In genomic region chr6:37322016-37322415, GRCh38 we compare ENCODE assay signal across 8 cellular contexts. TPM values are rescaled to one million over a fixed set of nuclear protein-coding genes. Genes with fewer than 3 reads are reported as not detected.
DNase-seq lines count a peak whose midpoint lies in the region; ATAC-seq and TF ChIP-seq lines count a peak whose summit lies in the region.
"Not testable (repeated sequence)": the region's sequence is repeated elsewhere in the genome, so short reads cannot be mapped to it uniquely, and the experiment has no call there.

No MANE protein-coding gene starts in this region.

- not testable (repeated sequence) for DNase-seq in CD8-positive, alpha-beta T cell; T-helper 17 cell; cardiac muscle cell (ENCODE audit: low read depth in 1 of 2, low spot score in 1 of 2); stimulated activated naive B cell treated with anti-CD40 and anti-IgM and Interleukin-4, amounts not matched to agents 10 μg/mL and 1 μg/mL and 100 μg/mL, for 72 hours
- DNase-seq in NCI-H524 (lab: John Stamatoyannopoulos, UW) (peak; percentile 6 to 75), cerebellum (ENCODE audit: low spot score) (peak; percentile 49)
- peak; percentile 24 for DNase-seq in activated CD8-positive, alpha-beta memory T cell treated with anti-CD3 and anti-CD28 coated beads for 24 hours

- H3K36me3 Mint-ChIP-seq in CD8-positive, alpha-beta T cell: peaks cover 14% of the 10 kb centered on the region
- not testable (repeated sequence) for H3K36me3 Mint-ChIP-seq in T-helper 17 cell (ENCODE audit: low read depth); activated naive CD4-positive, alpha-beta T cell treated with anti-CD3 and anti-CD28 coated beads, Interleukin-2, amount 50 U/mL, for 24 hours
- peaks cover 14 to 22% of the 10 kb centered on the region in 2 donors for H3K36me3 Mint-ChIP-seq in stimulated activated naive B cell treated with anti-CD40 and anti-IgM and Interleukin-4, amounts not matched to agents 10 μg/mL and 1 μg/mL and 100 μg/mL, for 72 hours

- peak overlapping the region; percentile 60 for H3K27ac Mint-ChIP-seq in CD8-positive, alpha-beta T cell
- peak overlapping the region; percentile 59 for H3K27ac Mint-ChIP-seq in T-helper 17 cell
- peak overlapping the region; percentile 26 for H3K27ac Mint-ChIP-seq in activated naive CD4-positive, alpha-beta T cell treated with anti-CD3 and anti-CD28 coated beads, Interleukin-2, amount 50 U/mL, for 24 hours
- H3K27ac Mint-ChIP-seq in stimulated activated naive B cell treated with anti-CD40 and anti-IgM and Interleukin-4, amounts not matched to agents 10 μg/mL and 1 μg/mL and 100 μg/mL, for 72 hours: peak overlapping the region; percentile 85

- peaks cover 31% of the 10 kb centered on the region for H3K36me3 ChIP-seq in CD8-positive, alpha-beta T cell (ENCODE audit: insufficient read depth, low read length)
- peaks cover 18% of the 10 kb centered on the region for H3K36me3 ChIP-seq in cardiac muscle cell

- POLR2A ChIA-PET in CD8-positive, alpha-beta T cell (lab: Charles Lee): not testable (repeated sequence)

- not testable (repeated sequence) for H3K4me3 ChIP-seq in CD8-positive, alpha-beta T cell (ENCODE audit: low read depth, low read length); cardiac muscle cell

- not testable (repeated sequence) for ATAC-seq in CD8-positive, alpha-beta T cell; T-helper 17 cell; stimulated activated naive B cell treated with anti-CD40 and anti-IgM and Interleukin-4, amounts not matched to agents 10 μg/mL and 1 μg/mL and 100 μg/mL, for 72 hours (replicated peaks)

- CTCF ChIA-PET in CD8-positive, alpha-beta T cell (lab: Charles Lee): interaction anchor here (1.0 kb wide), 1 partner anchor 370 kb away, joined by 3 read pairs; no protein-coding TSS in a partner anchor

- TF ChIP-seq CTCF in CD8-positive, alpha-beta T cell (IDR thresholded peaks at IDR 0.05); cardiac muscle cell (IDR thresholded peaks at IDR 0.05; ENCODE audit: low read depth, low read length): not testable (repeated sequence)

- H3K27ac ChIP-seq in CD8-positive, alpha-beta T cell (ENCODE audit: low read depth, low read length): not testable (repeated sequence)
- H3K27ac ChIP-seq in cardiac muscle cell: peak overlapping the region; percentile 79

- not testable (repeated sequence) for H3K9me3 ChIP-seq in CD8-positive, alpha-beta T cell (ENCODE audit: low read length); T-helper 17 cell (ENCODE audit: control insufficient read depth, low read length, poor library complexity, severe bottlenecking); cardiac muscle cell (ENCODE audit: low read depth)

- not testable (repeated sequence) for H3K9me3 Mint-ChIP-seq in CD8-positive, alpha-beta T cell; activated naive CD4-positive, alpha-beta T cell treated with anti-CD3 and anti-CD28 coated beads, Interleukin-2, amount 50 U/mL, for 24 hours; stimulated activated naive B cell treated with anti-CD40 and anti-IgM and Interleukin-4, amounts not matched to agents 10 μg/mL and 1 μg/mL and 100 μg/mL, for 72 hours

- intact Hi-C loops in CD8-positive, alpha-beta T cell (cut with DNase I, micrococcal nuclease): loop anchor here in 1 of 2 experiments (10.0 kb wide), 1 partner anchor 1353 kb away; no protein-coding TSS in a partner anchor

- not testable (repeated sequence) for H3K27me3 Mint-ChIP-seq in CD8-positive, alpha-beta T cell (ENCODE audit: low read depth); T-helper 17 cell; activated naive CD4-positive, alpha-beta T cell treated with anti-CD3 and anti-CD28 coated beads, Interleukin-2, amount 50 U/mL, for 24 hours; stimulated activated naive B cell treated with anti-CD40 and anti-IgM and Interleukin-4, amounts not matched to agents 10 μg/mL and 1 μg/mL and 100 μg/mL, for 72 hours

- not testable (repeated sequence) for H3K27me3 ChIP-seq in CD8-positive, alpha-beta T cell (ENCODE audit: insufficient read depth, low read length); cardiac muscle cell

- H3K4me3 Mint-ChIP-seq in CD8-positive, alpha-beta T cell; T-helper 17 cell; activated naive CD4-positive, alpha-beta T cell treated with anti-CD3 and anti-CD28 coated beads, Interleukin-2, amount 50 U/mL, for 24 hours; stimulated activated naive B cell treated with anti-CD40 and anti-IgM and Interleukin-4, amounts not matched to agents 10 μg/mL and 1 μg/mL and 100 μg/mL, for 72 hours: not testable (repeated sequence)

- H3K4me1 Mint-ChIP-seq in CD8-positive, alpha-beta T cell (ENCODE audit: low read depth); T-helper 17 cell; stimulated activated naive B cell treated with anti-CD40 and anti-IgM and Interleukin-4, amounts not matched to agents 10 μg/mL and 1 μg/mL and 100 μg/mL, for 72 hours: not testable (repeated sequence)
- H3K4me1 Mint-ChIP-seq in activated naive CD4-positive, alpha-beta T cell treated with anti-CD3 and anti-CD28 coated beads, Interleukin-2, amount 50 U/mL, for 24 hours: peaks cover 27% of the 10 kb centered on the region

- not testable (repeated sequence) for H3K4me1 ChIP-seq in CD8-positive, alpha-beta T cell (ENCODE audit: insufficient read depth, low read length); cardiac muscle cell (ENCODE audit: low read depth)

RNA-seq across cellular contexts. Expression of gene RNF8, which starts 31.8 kb away (rescaled TPM):
- 1 to 10 TPM; 8.2 to 8.6 TPM for total RNA-seq in CD8-positive, alpha-beta T cell
- 10 to 100 TPM in 1 of 2 donors, 1 to 10 TPM in 1; 8.5 to 12.0 TPM for total RNA-seq in T-helper 17 cell
- 17.7 TPM for total RNA-seq in cerebellum
- total RNA-seq in cardiac muscle cell: 36.8 and 38.5 TPM in 2 replicates
- 49.9 and 55.8 TPM in 2 replicates for polyA plus RNA-seq in cardiac muscle cell

Comparison
In these comparisons a context has a peak if more than half of its experiments do, and no peak if none do; other contexts are left out.
1. H3K27ac Mint-ChIP-seq: peak in every context shown above with its lines; median percentile 85 in stimulated activated naive B cell treated with anti-CD40 and anti-IgM and Interleukin-4, amounts not matched to agents 10 μg/mL and 1 μg/mL and 100 μg/mL, for 72 hours; 60 in CD8-positive, alpha-beta T cell; 59 in T-helper 17 cell; 26 in activated naive CD4-positive, alpha-beta T cell treated with anti-CD3 and anti-CD28 coated beads, Interleukin-2, amount 50 U/mL, for 24 hours.